In the genomic region with DNA sequence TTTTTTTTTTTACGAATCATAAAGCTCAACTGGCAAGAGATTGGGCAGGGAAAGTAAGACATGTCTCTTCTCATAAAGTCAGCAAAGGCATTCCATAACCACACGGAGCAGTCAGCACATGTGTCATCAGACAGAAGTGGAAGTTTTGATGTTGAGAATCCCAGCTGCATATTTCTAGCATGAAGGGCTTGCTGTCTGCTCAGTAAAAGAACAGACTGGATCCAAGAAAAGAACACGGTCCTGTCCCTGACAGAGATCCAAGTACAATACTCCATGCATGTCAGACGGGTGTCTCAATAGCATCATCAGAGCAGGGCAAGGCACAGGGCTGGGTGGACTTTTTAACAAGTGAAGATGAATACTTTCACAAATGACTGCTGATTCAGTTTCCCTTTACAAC, we compare ENCODE assay signal across 10 cellular contexts. TPM values are rescaled to one million over a fixed set of nuclear protein-coding genes. Genes with fewer than 3 reads are reported as not detected.
DNase-seq lines count a peak whose midpoint lies in the region; ATAC-seq lines count a peak whose summit lies in the region.
"Had no signal": no experiment of that assay in that cellular context is flagged by ENCODE, and none has a peak within 500 bp of the region (broad histone marks: within the 10 kb centered on the region; RNA-seq: fewer than 3 reads in every experiment).

No MANE protein-coding gene starts in this region.

- H2AFZ ChIP-seq in ACC112 (ENCODE audit: low read length, unreplicated experiment), result peak overlapping the region; percentile 70

- H3K4me3 Mint-ChIP-seq in activated CD4-positive, alpha-beta T cell treated with anti-CD3 and anti-CD28 coated beads for 36 hours, result no peak overlapping the region

- DNase-seq in RPMI7951 (ENCODE audit: low read depth) (peak; percentile 66), fibroblast of gingiva (ENCODE audit: low read depth) (peak; percentile 95), non-pigmented ciliary epithelial cell (ENCODE audit: low read depth) (peak; percentile 95), Kasumi-1 (lab: John Stamatoyannopoulos, UW) (no peak), LoVo (ENCODE audit: low spot score) (no peak), NCI-H1092 (lab: John Stamatoyannopoulos, UW) (no peak)
- DNase-seq in activated CD4-positive, alpha-beta T cell treated with anti-CD3 and anti-CD28 coated beads for 36 hours, result no peak
- DNase-seq: NCI-H510A had no signal

- peak overlapping the region; percentile 96 for H3K27ac ChIP-seq in ACC112 (ENCODE audit: low read depth, low read length)
- H3K27ac ChIP-seq: neutrophil had no signal

- POLR2A ChIA-PET in activated CD4-positive, alpha-beta T cell treated with anti-CD3 and anti-CD28 coated beads for 36 hours (lab: Charles Lee), result no interaction called here

- no peaks in the 10 kb centered on the region for H3K79me2 ChIP-seq in ACC112 (ENCODE audit: control insufficient read depth, insufficient read depth, low read length, unreplicated experiment)

- H3K36me3 Mint-ChIP-seq in activated CD4-positive, alpha-beta T cell treated with anti-CD3 and anti-CD28 coated beads for 36 hours (ENCODE audit: low read depth), result no peaks in the 10 kb centered on the region

- no peaks in the 10 kb centered on the region for H3K4me1 Mint-ChIP-seq in activated CD4-positive, alpha-beta T cell treated with anti-CD3 and anti-CD28 coated beads for 36 hours

- no peak for ATAC-seq in activated CD4-positive, alpha-beta T cell treated with anti-CD3 and anti-CD28 coated beads for 36 hours

- H3K27me3 ChIP-seq in ACC112 (ENCODE audit: insufficient read depth, low read length), result no peaks in the 10 kb centered on the region
- H3K27me3 ChIP-seq: neutrophil had no signal

- intact Hi-C loops in activated CD4-positive, alpha-beta T cell treated with anti-CD3 and anti-CD28 coated beads for 36 hours (cut with DNase I, micrococcal nuclease), result no loop called here

- H3K27ac Mint-ChIP-seq in activated CD4-positive, alpha-beta T cell treated with anti-CD3 and anti-CD28 coated beads for 36 hours, result no peak overlapping the region

- CTCF ChIA-PET in activated CD4-positive, alpha-beta T cell treated with anti-CD3 and anti-CD28 coated beads for 36 hours (lab: Charles Lee), result interaction anchor here (0.6 kb wide), 1 partner anchor 554 kb away, joined by 3 read pairs; the partner anchor contains the start of gene LNP1

- H3K9me3 Mint-ChIP-seq in activated CD4-positive, alpha-beta T cell treated with anti-CD3 and anti-CD28 coated beads for 36 hours (ENCODE audit: low read depth), result peaks cover 6% of the 10 kb centered on the region

- H3K36me3 ChIP-seq in ACC112 (ENCODE audit: insufficient read depth, low read length), result peaks cover 6% of the 10 kb centered on the region; the same call in 1 of the 2 replicates
- H3K36me3 ChIP-seq: neutrophil had no signal

- H3K27me3 Mint-ChIP-seq in activated CD4-positive, alpha-beta T cell treated with anti-CD3 and anti-CD28 coated beads for 36 hours, result peaks cover 11% of the 10 kb centered on the region

- peaks cover 36% of the 10 kb centered on the region for H3K4me1 ChIP-seq in ACC112 (ENCODE audit: control insufficient read depth, insufficient read depth, low read length, unreplicated experiment)

- H3K4me3 ChIP-seq in ACC112 (ENCODE audit: low read depth, low read length), result peak overlapping the region; percentile 52

RNA-seq across cellular contexts. Expression of gene ABI3BP, which starts 38.2 kb away (rescaled TPM):
- 0.29 and 0.48 TPM in 2 replicates for total RNA-seq in RPMI7951 (2014; rRNA removed; shearing (Covaris generic))
- not detected for total RNA-seq in activated CD4-positive, alpha-beta T cell treated with anti-CD3 and anti-CD28 coated beads for 36 hours

Comparison
In these comparisons a context has a peak if more than half of its experiments do, and no peak if none do; other contexts are left out.
1. DNase-seq: peak in RPMI7951 (single experiment), fibroblast of gingiva (single experiment) and non-pigmented ciliary epithelial cell (single experiment); none in Kasumi-1 (0 of 2), LoVo (single experiment), activated CD4-positive, alpha-beta T cell treated with anti-CD3 and anti-CD28 coated beads for 36 hours (single experiment) and NCI-H1092 (single experiment).